In the genomic region with DNA sequence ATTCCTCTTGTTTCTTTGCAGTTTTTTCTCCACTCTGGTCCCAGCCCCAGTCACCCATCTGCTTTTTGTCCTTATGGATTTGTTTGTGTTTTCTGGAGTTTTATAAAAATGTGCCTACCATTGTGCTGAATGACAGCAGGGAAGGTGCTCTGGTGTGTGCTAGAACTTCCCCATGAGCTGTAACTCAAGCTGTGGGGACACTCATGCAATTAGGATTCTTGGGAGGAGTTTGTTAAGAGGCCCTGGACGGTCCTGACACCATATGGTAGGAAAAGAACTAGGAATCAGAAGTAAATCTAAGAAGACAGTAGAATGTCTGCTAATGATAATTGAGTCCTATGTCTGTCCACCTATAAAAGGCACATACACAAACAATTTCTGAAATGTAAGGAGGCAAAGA, we compare ENCODE assay signal across 26 cellular contexts.
"Had no signal": no experiment of that assay in that cellular context is flagged by ENCODE, and none has a peak within 500 bp of the region (broad histone marks: within the 10 kb centered on the region; RNA-seq: fewer than 3 reads in every experiment).

No MANE protein-coding gene starts in this region.

- H3K27ac Mint-ChIP-seq: mesothelial cell of epicardium; naive B cell; natural killer cell; nephron progenitor cell; progenitor cell of endocrine pancreas; stimulated activated naive CD8-positive, alpha-beta T cell treated with anti-CD3 and anti-CD28 coated beads, Interleukin-15, Interleukin-2, amounts not matched to agents 100 ng/mL and 50 ng/mL, for 24 hours; type B pancreatic cell had no signal

- H3K36me3 ChIP-seq: ovary, uterus had no signal

- ATAC-seq: natural killer cell; right cardiac atrium; sciatic nerve; stimulated activated effector memory CD8-positive, alpha-beta T cell treated with anti-CD3 and anti-CD28 coated beads, Interleukin-12 subunit alpha, Interleukin-12 subunit beta, amount 100 ng/mL, for 72 hours had no signal

- H3K27me3 ChIP-seq: ovary, suprapubic skin, tibial artery, uterus had no signal

- H3K4me3 Mint-ChIP-seq: mesothelial cell of epicardium; naive B cell; natural killer cell; nephron progenitor cell; stimulated activated effector memory CD8-positive, alpha-beta T cell treated with anti-CD3 and anti-CD28 coated beads, Interleukin-12 subunit alpha, Interleukin-12 subunit beta, amount 100 ng/mL, for 72 hours; stimulated activated naive CD8-positive, alpha-beta T cell treated with anti-CD3 and anti-CD28 coated beads, Interleukin-15, Interleukin-2, amounts not matched to agents 100 ng/mL and 50 ng/mL, for 24 hours; type B pancreatic cell had no signal

- H3K4me1 ChIP-seq: left ventricle myocardium inferior, suprapubic skin, tibial artery, uterus had no signal

- H3K36me3 Mint-ChIP-seq: natural killer cell had no signal

- H3K9me3 ChIP-seq: left ventricle myocardium inferior, ovary, suprapubic skin, thoracic aorta, tibial artery, uterus had no signal

- H3K4me1 Mint-ChIP-seq: mesothelial cell of epicardium; naive B cell; natural killer cell; nephron progenitor cell; stimulated activated effector memory CD8-positive, alpha-beta T cell treated with anti-CD3 and anti-CD28 coated beads, Interleukin-12 subunit alpha, Interleukin-12 subunit beta, amount 100 ng/mL, for 72 hours had no signal

- H3K4me3 ChIP-seq: left ventricle myocardium inferior, lung, ovary, skin epidermis, suprapubic skin, thoracic aorta, tibial artery, uterus had no signal

- H3K27me3 Mint-ChIP-seq: naive B cell; progenitor cell of endocrine pancreas; stimulated activated naive CD8-positive, alpha-beta T cell treated with anti-CD3 and anti-CD28 coated beads, Interleukin-15, Interleukin-2, amounts not matched to agents 100 ng/mL and 50 ng/mL, for 24 hours; type B pancreatic cell had no signal

- H3K27ac ChIP-seq: left ventricle myocardium inferior, ovary, skin epidermis, suprapubic skin, thoracic aorta, tibial artery, uterus had no signal

- H3K9me3 Mint-ChIP-seq: mesothelial cell of epicardium; naive B cell; natural killer cell; nephron progenitor cell; stimulated activated effector memory CD8-positive, alpha-beta T cell treated with anti-CD3 and anti-CD28 coated beads, Interleukin-12 subunit alpha, Interleukin-12 subunit beta, amount 100 ng/mL, for 72 hours; stimulated activated naive CD8-positive, alpha-beta T cell treated with anti-CD3 and anti-CD28 coated beads, Interleukin-15, Interleukin-2, amounts not matched to agents 100 ng/mL and 50 ng/mL, for 24 hours; type B pancreatic cell had no signal

- DNase-seq: islet precursor cell; left ventricle myocardium inferior; mesendoderm; naive B cell; natural killer cell; nephron progenitor cell; ovary; retina; right cardiac atrium; stimulated activated CD4-positive, alpha-beta T cell treated with anti-CD3 and anti-CD28 coated beads, Interleukin-12 subunit alpha, Interleukin-12 subunit beta, amount 100 ng/mL, for 4 hours; stimulated activated CD4-positive, alpha-beta T cell treated with anti-CD3 and anti-CD28 coated beads, Interleukin-15, amount 100 ng/mL, for 24 hours; stimulated activated CD4-positive, alpha-beta T cell treated with anti-CD3 and anti-CD28 coated beads, Interleukin-2, amount 100 ng/mL, for 24 hours; stimulated activated CD4-positive, alpha-beta T cell treated with anti-CD3 and anti-CD28 coated beads, Interleukin-4, amount 100 ng/mL, for 1 hour; stimulated activated naive CD4-positive, alpha-beta T cell; tibial artery; uterus had no signal
